ENCODE assay signal across 23 cellular contexts in the genomic region with DNA sequence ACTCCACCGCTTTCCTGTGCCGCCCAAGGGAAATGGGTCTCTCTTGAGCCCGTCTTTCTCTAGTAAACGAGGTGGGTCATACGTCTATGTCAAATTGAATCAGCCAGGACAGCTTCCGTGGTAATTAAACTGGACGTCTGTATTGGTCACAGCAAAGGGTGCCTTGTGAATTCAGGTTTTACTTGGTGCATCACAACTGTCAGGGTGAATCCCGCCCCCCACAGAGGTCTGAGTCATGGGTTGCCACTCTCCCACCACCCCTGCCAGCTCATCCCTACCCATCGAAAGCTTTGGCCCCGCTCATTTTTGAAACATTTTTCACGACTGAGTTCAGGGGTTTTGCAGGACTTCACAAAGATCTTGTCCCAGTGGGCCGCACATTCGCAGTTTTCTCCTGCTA. TPM values are rescaled to one million over a fixed set of nuclear protein-coding genes. Genes with fewer than 3 reads are reported as not detected.
"Had no signal": no experiment of that assay in that cellular context is flagged by ENCODE, and none has a peak within 500 bp of the region (broad histone marks: within the 10 kb centered on the region; RNA-seq: fewer than 3 reads in every experiment).

No MANE protein-coding gene starts in this region.

- H3K27ac ChIP-seq: esophagus muscularis mucosa, stomach, testis, upper lobe of left lung had no signal

- H3K9me3 ChIP-seq: esophagus muscularis mucosa, testis had no signal

- H3K36me3 ChIP-seq: esophagus muscularis mucosa, stomach, upper lobe of left lung had no signal

- H3K27ac Mint-ChIP-seq: activated CD4-positive, alpha-beta memory T cell treated with anti-CD3 and anti-CD28 coated beads for 36 hours; activated CD8-positive, alpha-beta memory T cell treated with anti-CD3 and anti-CD28 coated beads, Interleukin-2, amount 10 ng/mL, durations not matched to agents 7 days and 5 days; immature natural killer cell; natural killer cell; T-cell had no signal

- H3K4me3 Mint-ChIP-seq: activated CD4-positive, alpha-beta memory T cell treated with anti-CD3 and anti-CD28 coated beads for 36 hours; activated CD8-positive, alpha-beta memory T cell treated with anti-CD3 and anti-CD28 coated beads, Interleukin-2, amount 10 ng/mL, durations not matched to agents 7 days and 5 days; immature natural killer cell; natural killer cell; T-cell had no signal

- H3K4me1 ChIP-seq: testis had no signal

- DNase-seq: activated CD4-positive, alpha-beta memory T cell treated with anti-CD3 and anti-CD28 coated beads for 36 hours; activated CD4-positive, alpha-beta T cell treated with anti-CD3 and anti-CD28 coated beads for 1 hour; activated CD8-positive, alpha-beta memory T cell treated with anti-CD3 and anti-CD28 coated beads, Interleukin-2, amount 10 ng/mL, durations not matched to agents 7 days and 5 days; activated naive CD4-positive, alpha-beta T cell treated with anti-CD3 and anti-CD28 coated beads, Interleukin-2, amount 50 U/mL, for 16 hours; activated T-cell treated with anti-CD3 and anti-CD28 coated beads, Interleukin-2, amount 50 U/mL, for 1 hour; immature natural killer cell; mesendoderm; natural killer cell; occipital lobe; right cardiac atrium; small intestine; stimulated activated CD4-positive, alpha-beta T cell treated with anti-CD3 and anti-CD28 coated beads, Interleukin-4, amount 100 ng/mL, for 4 hours; stimulated activated CD8-positive, alpha-beta memory T cell treated with anti-CD3 and anti-CD28 coated beads, Interleukin-4, amount 100 ng/mL, for 48 hours; stomach; T-cell; T-helper 9 cell; testis; upper lobe of left lung had no signal

- ATAC-seq: activated CD8-positive, alpha-beta memory T cell treated with anti-CD3 and anti-CD28 coated beads, Interleukin-2, amount 10 ng/mL, durations not matched to agents 7 days and 5 days; natural killer cell; right cardiac atrium; T-cell had no signal

- H3K4me3 ChIP-seq: esophagus muscularis mucosa, stomach, testis, upper lobe of left lung had no signal

- H3K36me3 Mint-ChIP-seq: activated CD8-positive, alpha-beta memory T cell treated with anti-CD3 and anti-CD28 coated beads, Interleukin-2, amount 10 ng/mL, durations not matched to agents 7 days and 5 days had no signal

RNA-seq across cellular contexts. Expression of a gene that starts 8.0 kb away (rescaled TPM):
- total RNA-seq: activated CD4-positive, alpha-beta memory T cell treated with anti-CD3 and anti-CD28 coated beads for 36 hours; activated CD8-positive, alpha-beta memory T cell treated with anti-CD3 and anti-CD28 coated beads, Interleukin-2, amount 10 ng/mL, durations not matched to agents 7 days and 5 days; cardiac septum; esophagus muscularis mucosa; glomerular endothelial cell; natural killer cell; posterior vena cava; right cardiac atrium; stomach; upper lobe of left lung had no signal
- polyA plus RNA-seq: adipose tissue, immature natural killer cell, right cardiac atrium, small intestine, stomach had no signal
